ENCODE assay signal across 8 cellular contexts in genomic region chr19:47047931-47048399, GRCh38. TPM values are rescaled to one million over a fixed set of nuclear protein-coding genes. Genes with fewer than 3 reads are reported as not detected.
A peak's percentile ranks its signal among the peaks of the same experiment; 100 is the strongest.
DNase-seq lines count a peak whose midpoint lies in the region; ATAC-seq and TF ChIP-seq lines count a peak whose summit lies in the region.

No MANE protein-coding gene starts in this region.

- H3K27me3 Mint-ChIP-seq in WTC11 (ENCODE audit: low read depth) = peaks cover 9% of the 10 kb centered on the region

- H3K36me3 Mint-ChIP-seq in WTC11 = no peaks in the 10 kb centered on the region

- H3K27ac Mint-ChIP-seq in WTC11 = peak overlapping the region; percentile 85; the same call in 1 of the 2 replicates

- peaks cover 14% of the 10 kb centered on the region for H3K4me1 Mint-ChIP-seq in WTC11

- ATAC-seq in GM18519 (IDR thresholded peaks at IDR 0.05; ENCODE audit: low FRiP score, unreplicated experiment) (peak; percentile 17), HG03066 (IDR thresholded peaks at IDR 0.05; ENCODE audit: low read depth, unreplicated experiment) (peak; percentile 40), WTC11 (peak; percentile 76)

- no peak for TF ChIP-seq CTCF in WTC11 (IDR thresholded peaks at IDR 0.05)

- POLR2A ChIA-PET in WTC11 (lab: Charles Lee) = interaction anchor here (0.6 to 1.1 kb wide), 8 partner anchors 10 to 316 kb away, joined by 3 to 7 read pairs (median 4); partner anchors contain the start of genes DHX34 and ZC3H4

- CTCF ChIA-PET in WTC11 (lab: Charles Lee) = interaction anchor here (0.6 to 1.5 kb wide), 13 partner anchors 10 to 301 kb away, joined by 3 to 11 read pairs (median 5); partner anchors contain the start of genes DHX34, SAE1 and ZC3H4

- no peaks in the 10 kb centered on the region for H3K9me3 Mint-ChIP-seq in WTC11

- peak overlapping the region; percentile 97 for H3K4me3 Mint-ChIP-seq in WTC11

- DNase-seq in 8988T = peak; percentile 94
- DNase-seq in NCI-H2196 treated with DMSO at 0.1 percent for 48 hours (lab: John Stamatoyannopoulos, UW; ENCODE audit: unreplicated experiment) = peak; percentile 94
- DNase-seq in WTC11 (ENCODE audit: low spot score) = peak; percentile 87
- peak; percentile 65 for DNase-seq in central memory CD4-positive, alpha-beta T cell
- peak; percentile 96 for DNase-seq in iris pigment epithelial cell (ENCODE audit: low read depth)
- DNase-seq in stimulated activated CD4-positive, alpha-beta T cell treated with anti-CD3 and anti-CD28 coated beads, Interleukin-12 subunit alpha, Interleukin-12 subunit beta, amount 100 ng/mL, for 24 hours (ENCODE audit: low read depth in 2 of 2) = peak; percentile 37 to 69

TF ChIP-seq in WTC11, 78 proteins besides CTCF, POLR2A, EP300 and RAD21 (continues in another document):
- TF ChIP-seq FOXK1 (CRISPR knock-in tag; IDR thresholded peaks at IDR 0.05) (no peak), MXD4 (CRISPR knock-in tag; IDR thresholded peaks at IDR 0.05; ENCODE audit: borderline replicate concordance) (no peak), NFE2L1 (CRISPR knock-in tag; IDR thresholded peaks at IDR 0.05) (peak; percentile 70; the same call in 1 of the 2 replicates), TP53 (CRISPR knock-in tag; IDR thresholded peaks at IDR 0.05) (no peak), GABPB1 (CRISPR knock-in tag; IDR thresholded peaks at IDR 0.05) (no peak), ARID4B (CRISPR knock-in tag; IDR thresholded peaks at IDR 0.05; ENCODE audit: borderline replicate concordance) (0 out of 2 replicates have a peak, but pooled peaks have one; percentile 53), OVOL2 (CRISPR knock-in tag; IDR thresholded peaks at IDR 0.05; ENCODE audit: borderline replicate concordance) (no peak), ZBTB21 (CRISPR knock-in tag; IDR thresholded peaks at IDR 0.05; ENCODE audit: borderline replicate concordance) (no peak), ESRRA (CRISPR knock-in tag; IDR thresholded peaks at IDR 0.05; ENCODE audit: borderline replicate concordance) (no peak), KAT7 (CRISPR knock-in tag; IDR thresholded peaks at IDR 0.05; ENCODE audit: borderline replicate concordance) (no peak), ZNF671 (CRISPR knock-in tag; IDR thresholded peaks at IDR 0.05) (no peak), ZNF121 (CRISPR knock-in tag; IDR thresholded peaks at IDR 0.05) (no peak), MAX (CRISPR knock-in tag; IDR thresholded peaks at IDR 0.05) (peak; percentile 57; the same call in 1 of the 2 replicates), MLX (CRISPR knock-in tag; IDR thresholded peaks at IDR 0.05) (no peak), ETV6 (CRISPR knock-in tag; IDR thresholded peaks at IDR 0.05) (no peak), FOXP1 (CRISPR knock-in tag; IDR thresholded peaks at IDR 0.05; ENCODE audit: borderline replicate concordance) (peak; percentile 41; the same call in 1 of the 2 replicates), SMAD3 (CRISPR knock-in tag; IDR thresholded peaks at IDR 0.05; ENCODE audit: borderline replicate concordance) (no peak), E2F5 (CRISPR knock-in tag; IDR thresholded peaks at IDR 0.05) (0 out of 2 replicates have a peak, but pooled peaks have one; percentile 9), IRF2 (CRISPR knock-in tag; IDR thresholded peaks at IDR 0.05; ENCODE audit: borderline replicate concordance, low read depth) (no peak), HMGA2 (CRISPR knock-in tag; IDR thresholded peaks at IDR 0.05) (no peak), USF1 (CRISPR knock-in tag; IDR thresholded peaks at IDR 0.05) (peak; percentile 36; the same call in 1 of the 2 replicates), FOXJ3 (CRISPR knock-in tag; IDR thresholded peaks at IDR 0.05; ENCODE audit: borderline replicate concordance) (no peak), IRF1 (CRISPR knock-in tag; IDR thresholded peaks at IDR 0.05) (no peak; the same call in 1 of the 2 replicates), NFATC4 (CRISPR knock-in tag; IDR thresholded peaks at IDR 0.05) (no peak), ATF1 (CRISPR knock-in tag; IDR thresholded peaks at IDR 0.05) (no peak), ZMAT4 (CRISPR knock-in tag; IDR thresholded peaks at IDR 0.05) (no peak), ZNF317 (CRISPR knock-in tag; IDR thresholded peaks at IDR 0.05; ENCODE audit: borderline replicate concordance, low read depth) (no peak)

RNA-seq across cellular contexts. Expression of gene TMEM160, which starts 0.5 kb away (rescaled TPM):
- 86.2 to 90.3 TPM (median 87.8 TPM) in 3 replicates for total RNA-seq in WTC11 (2021)

RNA-seq across cellular contexts. Expression of gene NPAS1, which starts 28.3 kb away (rescaled TPM):
- 6.8 to 11.1 TPM (median 10.3 TPM) in 3 replicates for total RNA-seq in WTC11 (2021)

Comparison
In these comparisons a context has a peak if more than half of its experiments do, and no peak if none do; other contexts are left out.
1. Peak in every context shown above with its lines: DNase-seq and ATAC-seq.
2. ATAC-seq: peak in every context shown above with its lines; median percentile 76 in WTC11; 40 in HG03066; 17 in GM18519.